ENCODE assay signal across 7 cellular contexts in genomic region chr9:136507992-136508375, GRCh38.
"Had no signal": no experiment of that assay in that cellular context is flagged by ENCODE, and none has a peak within 500 bp of the region (broad histone marks: within the 10 kb centered on the region; RNA-seq: fewer than 3 reads in every experiment).

No MANE protein-coding gene starts in this region.

- DNase-seq: KG1 had no signal

- H3K9me3 ChIP-seq: HAP-1 had no signal

- H2AFZ ChIP-seq: GM23338 had no signal

- H3K4me2 ChIP-seq: GM23338 had no signal

- H3K4me3 ChIP-seq: GM23338, HAP-1 had no signal

- FAIRE-seq: H1, H54, HepG2 had no signal

- ATAC-seq: GM23338, HCT116, HepG2 had no signal

- H3K4me1 ChIP-seq: HAP-1 had no signal
